Comparison of ENCODE assay signal across 13 cellular contexts in genomic region chr12:72267974-72268373, GRCh38. TPM values are rescaled to one million over a fixed set of nuclear protein-coding genes. Genes with fewer than 3 reads are reported as not detected.
DNase-seq lines count a peak whose midpoint lies in the region; ATAC-seq, FAIRE-seq and TF ChIP-seq lines count a peak whose summit lies in the region.
"Had no signal": no experiment of that assay in that cellular context is flagged by ENCODE, and none has a peak within 500 bp of the region (broad histone marks: within the 10 kb centered on the region; RNA-seq: fewer than 3 reads in every experiment).

No MANE protein-coding gene starts in this region.

- H3K4me3 Mint-ChIP-seq in nephron: no peak overlapping the region
- H3K4me3 Mint-ChIP-seq: WTC11 had no signal

- no peaks in the 10 kb centered on the region for H3K9me3 Mint-ChIP-seq in nephron
- H3K9me3 Mint-ChIP-seq: WTC11 had no signal

- in situ Hi-C loops in GM13977 (cut with MboI; ENCODE audit: low pct_unique_long_range_greater_than_20kb, low sequenced_read_pairs, unreplicated experiment): no loop called here

- H3K9me3 ChIP-seq in body of pancreas: no peaks in the 10 kb centered on the region

- H3K27me3 ChIP-seq in body of pancreas: no peaks in the 10 kb centered on the region

- FAIRE-seq in D721Med (lab: Jason Lieb, UNC): no peak

- no peak for DNase-seq in D721Med (ENCODE audit: insufficient read length, low spot score)
- DNase-seq in Jurkat, Clone E6-1 (ENCODE audit: low read depth, low spot score): peak; percentile 2
- DNase-seq in body of pancreas: peak in 2 of 4 donors; percentile 5 to 41
- no peak for DNase-seq in GM13977 (ENCODE audit: low spot score)
- no peak for DNase-seq in NCI-H1092 treated with DMSO at 0.1 percent for 48 hours (lab: John Stamatoyannopoulos, UW)
- DNase-seq: activated naive CD4-positive, alpha-beta T cell treated with Interleukin-2 at 50 U/mL for 16 hours; NCI-H1417 treated with DMSO at 0.1 percent for 48 hours; RPMI8226; stimulated activated naive CD4-positive, alpha-beta T cell had no signal

- WGBS in body of pancreas, 2 donors: 52 to 59% methylated on average over 2 of the region's 2 CpGs

- peak overlapping the region in 1 of 4 donors; percentile 95 for H3K27ac ChIP-seq in body of pancreas

- TF ChIP-seq POLR2A in body of pancreas (IDR thresholded peaks at IDR 0.05): no peak

- peaks cover 24% of the 10 kb centered on the region for H3K27me3 Mint-ChIP-seq in nephron (ENCODE audit: low read depth)

- no peaks in the 10 kb centered on the region for H3K36me3 ChIP-seq in body of pancreas (replicated peaks in 1 of 2; ENCODE audit: insufficient read depth in 1 of 2, low read depth in 2 of 2)

- H3K4me1 Mint-ChIP-seq in nephron: peaks cover 11% of the 10 kb centered on the region

- no peak for ATAC-seq in body of pancreas
- no peak for ATAC-seq in GM21825 (IDR thresholded peaks at IDR 0.05; ENCODE audit: unreplicated experiment)
- no peak for ATAC-seq in GM18861 (IDR thresholded peaks at IDR 0.05; ENCODE audit: unreplicated experiment)
- ATAC-seq: WTC11 had no signal

- H3K4me3 ChIP-seq in Jurkat, Clone E6-1 (ENCODE audit: low read length): no peak overlapping the region
- H3K4me3 ChIP-seq in body of pancreas: no peak overlapping the region

- H3K27ac Mint-ChIP-seq in nephron: no peak overlapping the region
- H3K27ac Mint-ChIP-seq: WTC11 had no signal

- H3K36me3 Mint-ChIP-seq in nephron (ENCODE audit: low read depth): peaks cover 3% of the 10 kb centered on the region
- H3K36me3 Mint-ChIP-seq: WTC11 had no signal

- TF ChIP-seq CTCF in D721Med (IDR thresholded peaks at IDR 0.05; ENCODE audit: insufficient read depth, missing control alignments) (peak; percentile 34), body of pancreas (IDR thresholded peaks at IDR 0.05) (peak in 5 of 7 experiments; percentile 23 to 51 (median 29)), nephron (IDR thresholded peaks at IDR 0.05; ENCODE audit: unreplicated experiment in 3 of 3) (peak; percentile 28 to 29 (median 29)), GM13977 (IDR thresholded peaks at IDR 0.05; ENCODE audit: extremely low read depth, insufficient read depth, missing control alignments) (no peak)

- peaks cover 21% of the 10 kb centered on the region for H3K4me1 ChIP-seq in body of pancreas

- intact Hi-C loops in body of pancreas (cut with DNase I): no loop called here

RNA-seq across cellular contexts. Expression of gene TRHDE, which starts 4.2 kb away (rescaled TPM):
- polyA plus RNA-seq in Jurkat, Clone E6-1 (2012; ENCODE audit: insufficient read depth, insufficient read length): not detected
- 10 to 100 TPM; 10.9 to 73.2 TPM for total RNA-seq in body of pancreas
